In the genomic region with DNA sequence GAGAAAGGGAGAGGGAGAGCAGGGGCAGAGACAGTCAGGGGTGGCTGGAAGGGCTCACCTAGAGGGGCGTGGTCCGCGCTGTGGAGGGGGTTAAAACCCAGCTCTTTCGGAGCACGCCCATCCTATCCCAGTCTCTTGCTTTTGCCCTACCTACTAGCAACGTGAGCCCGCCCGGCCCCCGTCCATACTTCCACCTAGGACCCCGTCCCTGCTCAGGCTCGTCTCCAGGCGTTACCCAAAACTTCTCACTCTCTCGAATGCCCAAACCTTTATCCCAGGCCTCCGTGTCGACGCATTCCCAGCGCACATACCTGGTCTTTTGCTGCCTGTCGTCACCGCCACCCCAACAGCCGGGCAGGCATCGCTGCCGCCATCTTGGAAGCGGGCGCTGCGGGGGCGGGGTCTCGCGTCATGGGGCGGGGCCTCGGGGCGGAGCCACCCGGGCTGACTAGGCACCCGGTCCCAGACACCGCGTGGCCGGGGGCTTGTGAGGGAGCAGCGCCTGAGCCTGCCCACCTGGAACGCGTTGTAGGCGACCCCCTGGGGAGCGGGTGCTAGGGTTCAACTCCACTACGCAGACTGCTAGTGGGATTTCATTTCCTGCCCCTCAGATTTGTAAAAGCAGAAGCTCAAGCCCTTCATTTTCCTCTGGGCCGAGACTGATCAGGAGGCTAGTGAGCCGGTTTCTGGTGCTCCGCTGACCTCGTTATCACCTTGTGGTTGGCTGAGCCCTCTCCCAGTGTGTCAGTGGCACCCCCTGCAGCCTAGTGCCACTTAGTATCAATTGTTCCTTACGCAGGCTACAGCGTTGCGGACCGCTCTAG, we compare ENCODE assay signal across 8 cellular contexts. TPM values are rescaled to one million over a fixed set of nuclear protein-coding genes. Genes with fewer than 3 reads are reported as not detected.
DNase-seq lines count a peak whose midpoint lies in the region; ATAC-seq and TF ChIP-seq lines count a peak whose summit lies in the region.

Gene B4GALT3 (minus strand): TSS at position 396 of the 824 bp plus-strand sequence. CDS start 1,447 bp downstream, outside the sequence.

- ATAC-seq in HG03378 (IDR thresholded peaks at IDR 0.05; ENCODE audit: unreplicated experiment) = peak; percentile 61

- H3K4me3 Mint-ChIP-seq in chondrocyte (ENCODE audit: unreplicated experiment) = peak within 1 kb of the TSS; percentile 100

- TF ChIP-seq CTCF in chondrocyte (IDR thresholded peaks at IDR 0.05) = no peak

- H3K4me1 Mint-ChIP-seq in chondrocyte (ENCODE audit: low read depth) = peaks cover 45% of the 10 kb centered on the region

- H3K27me3 Mint-ChIP-seq in chondrocyte (ENCODE audit: low read depth) = no peaks in the 10 kb centered on the region

- H3K36me3 Mint-ChIP-seq in chondrocyte (ENCODE audit: low read depth) = peaks cover 13% of the 10 kb centered on the region

- H3K27ac Mint-ChIP-seq in chondrocyte (ENCODE audit: unreplicated experiment) = peak within 1 kb of the TSS; percentile 99

- DNase-seq in Ammon's horn (ENCODE audit: low spot score) = peak; percentile 90
- DNase-seq in NCI-H524 (lab: John Stamatoyannopoulos, UW) = peak; percentile 74 to 89
- DNase-seq in activated CD4-positive, alpha-beta T cell treated with anti-CD3 and anti-CD28 coated beads for 4 hours = peak; percentile 91 to 97
- peak; percentile 95 for DNase-seq in chondrocyte (ENCODE audit: low spot score)
- peak; percentile 77 for DNase-seq in kidney glomerular epithelial cell (lab: John Stamatoyannopoulos, UW)
- DNase-seq in stimulated activated CD4-positive, alpha-beta T cell treated with anti-CD3 and anti-CD28 coated beads, Interleukin-15, amount 100 ng/mL, for 48 hours (ENCODE audit: low read depth in 2 of 2) = peak; percentile 88 to 97

- peak; percentile 90 for TF ChIP-seq POLR2A in GM19193 (IDR thresholded peaks at IDR 0.05; ENCODE audit: extremely low read depth, insufficient read depth, insufficient read length)

- H3K9me3 Mint-ChIP-seq in chondrocyte (ENCODE audit: low read depth) = no peaks in the 10 kb centered on the region

RNA-seq across cellular contexts. Expression of gene B4GALT3, which starts in this region (rescaled TPM):
- total RNA-seq in chondrocyte = 22.4 to 23.7 TPM (median 23.0 TPM) in 3 replicates

Comparison
In these comparisons a context has a peak if more than half of its experiments do, and no peak if none do; other contexts are left out.
1. Peak in every context shown above with its lines: DNase-seq and ATAC-seq.